ENCODE assay signal across 8 cellular contexts in genomic region chr7:29194594-29195417, GRCh38. TPM values are rescaled to one million over a fixed set of nuclear protein-coding genes. Genes with fewer than 3 reads are reported as not detected.
DNase-seq lines count a peak whose midpoint lies in the region; ATAC-seq and TF ChIP-seq lines count a peak whose summit lies in the region.

Gene CHN2 (plus strand): TSS chr7:29194775.

- H3K9ac ChIP-seq in fibroblast of lung (ENCODE audit: insufficient read depth, low read length): no peak within 1 kb of the TSS
- H3K9ac ChIP-seq in subcutaneous abdominal adipose tissue (ENCODE audit: low read length in 5 of 5): peak within 1 kb of the TSS in 3 of 5 donors; percentile 63 to 67 (median 65)

- H4K20me1 ChIP-seq in fibroblast of lung (ENCODE audit: control insufficient read depth, extremely low read depth, insufficient read depth, low read length): no peaks in the 10 kb centered on the region

- TF ChIP-seq CTCF in AG10803 (conservative IDR thresholded peaks at IDR 0.05; ENCODE audit: low read length) (no peak), fibroblast of lung (conservative IDR thresholded peaks at IDR 0.05 in 1 of 2, IDR thresholded peaks at IDR 0.05 in 1 of 2; ENCODE audit: low read depth in 1 of 2, low read length in 2 of 2) (no peak)

- peak within 1 kb of the TSS; percentile 29 for H2AFZ ChIP-seq in fibroblast of lung (ENCODE audit: low read length)

- DNase-seq in AG10803 (ENCODE audit: low read depth) (no peak), H7 (peak; percentile 85), NCI-H69 (lab: John Stamatoyannopoulos, UW) (peak; percentile 91), fibroblast of lung (ENCODE audit: low read depth in 2 of 2) (peak in 1 of 2 donors; percentile 36), naive B cell (peak; percentile 11)
- peak; percentile 51 to 61 for DNase-seq in activated T-cell treated with anti-CD3 and anti-CD28 coated beads, Interleukin-2, amount 50 U/mL, for 72 hours

- H3K36me3 Mint-ChIP-seq in activated T-cell treated with anti-CD3 and anti-CD28 coated beads, Interleukin-2, amount 50 U/mL, for 72 hours (ENCODE audit: insufficient read depth in 2 of 2): no peaks in the 10 kb centered on the region
- H3K36me3 Mint-ChIP-seq in naive B cell: no peaks in the 10 kb centered on the region

- H3K9me3 ChIP-seq in fibroblast of lung (ENCODE audit: control insufficient read depth, insufficient read depth, low read depth, low read length): no peaks in the 10 kb centered on the region
- H3K9me3 ChIP-seq in subcutaneous abdominal adipose tissue (ENCODE audit: control insufficient read depth in 5 of 5, low read length in 5 of 5): no peaks in the 10 kb centered on the region

- H3K9me3 Mint-ChIP-seq in activated T-cell treated with anti-CD3 and anti-CD28 coated beads, Interleukin-2, amount 50 U/mL, for 72 hours: no peaks in the 10 kb centered on the region
- no peaks in the 10 kb centered on the region for H3K9me3 Mint-ChIP-seq in naive B cell

- peak within 1 kb of the TSS; percentile 81 for H3K4me2 ChIP-seq in fibroblast of lung (ENCODE audit: extremely low read depth, insufficient read depth, low read length)

- H3K4me1 Mint-ChIP-seq in activated T-cell treated with anti-CD3 and anti-CD28 coated beads, Interleukin-2, amount 50 U/mL, for 72 hours (ENCODE audit: low read depth): peaks cover 16% of the 10 kb centered on the region
- H3K4me1 Mint-ChIP-seq in naive B cell: peaks cover 8 to 21% (median 16%) of the 10 kb centered on the region in 3 donors

- no peaks in the 10 kb centered on the region for H3K36me3 ChIP-seq in H7 (replicated peaks; ENCODE audit: control insufficient read depth, insufficient read depth, low read length)
- no peaks in the 10 kb centered on the region for H3K36me3 ChIP-seq in fibroblast of lung (ENCODE audit: control insufficient read depth, insufficient read depth, low read length)
- H3K36me3 ChIP-seq in subcutaneous abdominal adipose tissue (ENCODE audit: control insufficient read depth in 5 of 5, insufficient read depth in 5 of 5, low read length in 5 of 5): no peaks in the 10 kb centered on the region

- H3K27me3 Mint-ChIP-seq in activated T-cell treated with anti-CD3 and anti-CD28 coated beads, Interleukin-2, amount 50 U/mL, for 72 hours (ENCODE audit: low read depth): peaks cover 72% of the 10 kb centered on the region
- peaks cover 64 to 78% (median 66%) of the 10 kb centered on the region in 3 donors for H3K27me3 Mint-ChIP-seq in naive B cell

- peaks cover 68% of the 10 kb centered on the region for H3K27me3 ChIP-seq in H7 (ENCODE audit: control insufficient read depth, insufficient read depth, low read length)
- peaks cover 23% of the 10 kb centered on the region for H3K27me3 ChIP-seq in fibroblast of lung (ENCODE audit: control insufficient read depth, insufficient read depth, low read length)
- peaks cover 0 to 3% (median 0%) of the 10 kb centered on the region in 5 donors for H3K27me3 ChIP-seq in subcutaneous abdominal adipose tissue (ENCODE audit: control insufficient read depth in 5 of 5, insufficient read depth in 4 of 5, low read length in 5 of 5)

- peak; percentile 79 to 81 for ATAC-seq in activated T-cell treated with anti-CD3 and anti-CD28 coated beads, Interleukin-2, amount 50 U/mL, for 72 hours (replicated peaks in 1 of 2)
- peak; percentile 57 to 68 for ATAC-seq in naive B cell (ENCODE audit: low read depth in 2 of 2)
- no peak for ATAC-seq in GM21423 (IDR thresholded peaks at IDR 0.05; ENCODE audit: unreplicated experiment)

- H3K27ac ChIP-seq in fibroblast of lung (ENCODE audit: insufficient read depth, low read length) (no peak within 1 kb of the TSS), subcutaneous abdominal adipose tissue (ENCODE audit: low read depth, low read length) (peak within 1 kb of the TSS; percentile 30)

- no peaks in the 10 kb centered on the region for H3K79me2 ChIP-seq in fibroblast of lung (ENCODE audit: control insufficient read depth, insufficient read depth, low read length)

- no peak within 1 kb of the TSS for H3K27ac Mint-ChIP-seq in activated T-cell treated with anti-CD3 and anti-CD28 coated beads, Interleukin-2, amount 50 U/mL, for 72 hours
- H3K27ac Mint-ChIP-seq in naive B cell: peak within 1 kb of the TSS in 3 of 6 donors; percentile 10 to 49 (median 28)

- H3K4me3 ChIP-seq in AG10803 (ENCODE audit: low read length) (peak within 1 kb of the TSS; percentile 47), H7 (ENCODE audit: insufficient read depth, low read depth, low read length) (peak within 1 kb of the TSS; percentile 63), fibroblast of lung (replicated peaks in 1 of 4; ENCODE audit: control extremely low read depth in 1 of 4, insufficient read depth in 1 of 4, low read depth in 3 of 4, low read length in 4 of 4) (peak within 1 kb of the TSS; percentile 33 to 51 (median 44)), subcutaneous abdominal adipose tissue (ENCODE audit: low read depth in 1 of 5, low read length in 5 of 5) (peak within 1 kb of the TSS; percentile 71 to 93 (median 85))

- no peaks in the 10 kb centered on the region for H3K4me1 ChIP-seq in fibroblast of lung (ENCODE audit: control insufficient read depth, extremely low read depth, insufficient read depth, low read length)
- peaks cover 0 to 34% (median 27%) of the 10 kb centered on the region in 5 donors for H3K4me1 ChIP-seq in subcutaneous abdominal adipose tissue (ENCODE audit: control insufficient read depth in 5 of 5, insufficient read depth in 5 of 5, low read length in 5 of 5)

- H3K4me3 Mint-ChIP-seq in activated T-cell treated with anti-CD3 and anti-CD28 coated beads, Interleukin-2, amount 50 U/mL, for 72 hours: peak within 1 kb of the TSS; percentile 77 to 79
- H3K4me3 Mint-ChIP-seq in naive B cell: peak within 1 kb of the TSS; percentile 54 to 90 (median 78)

RNA-seq across cellular contexts. Expression of gene CHN2, which starts in this region (rescaled TPM):
- 3.1 and 4.2 TPM in 2 replicates for total RNA-seq in H7 (2014; rRNA removed; shearing (Covaris generic))
- 1 to 10 TPM in 1 of 2 donors, under 1 TPM in 1; 0.91 to 1.2 TPM for total RNA-seq in activated T-cell treated with anti-CD3 and anti-CD28 coated beads, Interleukin-2, amount 50 U/mL, for 72 hours
- total RNA-seq in fibroblast of lung: 0.33 and 1.3 TPM in 2 replicates
- polyA plus RNA-seq in fibroblast of lung: 0.53 and 1.3 TPM in 2 replicates
- polyA plus RNA-seq in fibroblast of lung (2012): 0.34 and 0.77 TPM in 2 replicates
- polyA minus RNA-seq in fibroblast of lung (ENCODE audit: low replicate concordance): not detected in 2 replicates
- under 1 TPM in 1 of 6 donors, not detected in 5; 0.27 TPM for polyA plus RNA-seq in naive B cell (ENCODE audit: low read depth in 6 of 6)

Comparison
In these comparisons a context has a peak if more than half of its experiments do, and no peak if none do; other contexts are left out.
1. Peak in DNase-seq and ATAC-seq in naive B cell; RNA of the gene not detected or under 1 TPM.